21 cellular contexts compared by ENCODE assay signal in the genomic region with DNA sequence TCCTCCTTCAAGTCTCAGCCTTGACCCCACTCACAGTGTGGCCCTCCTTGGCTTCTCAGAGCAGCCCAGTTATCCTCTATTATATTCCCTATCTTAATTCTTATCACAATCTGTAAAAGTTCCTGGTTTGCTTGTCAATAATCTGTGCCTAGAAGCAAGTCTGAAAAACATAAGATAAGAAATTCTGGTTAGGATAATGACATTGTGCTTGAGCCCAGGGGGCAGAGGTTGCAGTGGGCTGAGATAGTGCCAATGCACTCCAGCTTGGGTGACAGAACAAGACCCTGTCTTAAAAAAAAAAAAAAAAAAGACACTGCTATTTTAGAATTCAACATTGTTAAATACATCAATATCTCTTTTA.
"Had no signal": no experiment of that assay in that cellular context is flagged by ENCODE, and none has a peak within 500 bp of the region (broad histone marks: within the 10 kb centered on the region; RNA-seq: fewer than 3 reads in every experiment).

No MANE protein-coding gene starts in this region.

- H3K27me3 Mint-ChIP-seq: activated CD8-positive, alpha-beta memory T cell treated with anti-CD3 and anti-CD28 coated beads, Interleukin-2, amount 10 ng/mL, durations not matched to agents 7 days and 5 days; activated naive CD4-positive, alpha-beta T cell treated with anti-CD3 and anti-CD28 coated beads, Interleukin-2, amount 50 U/mL, for 24 hours; activated T-cell treated with anti-CD3 and anti-CD28 coated beads, Interleukin-2, amount 50 U/mL, for 24 hours; T-cell had no signal

- H3K4me3 ChIP-seq: dorsolateral prefrontal cortex, lower lobe of right lung, prostate gland, suprapubic skin, upper lobe of left lung had no signal

- H3K4me1 ChIP-seq: prostate gland had no signal

- H3K36me3 ChIP-seq: brain microvascular endothelial cell, lower lobe of right lung, prostate gland, suprapubic skin, upper lobe of left lung had no signal

- H3K27ac Mint-ChIP-seq: activated CD8-positive, alpha-beta memory T cell treated with anti-CD3 and anti-CD28 coated beads, Interleukin-2, amount 10 ng/mL, durations not matched to agents 7 days and 5 days; activated naive CD4-positive, alpha-beta T cell treated with anti-CD3 and anti-CD28 coated beads, Interleukin-2, amount 50 U/mL, for 24 hours; activated T-cell treated with anti-CD3 and anti-CD28 coated beads, Interleukin-2, amount 50 U/mL, for 24 hours; natural killer cell; T-cell had no signal

- H3K27ac ChIP-seq: brain microvascular endothelial cell, dorsolateral prefrontal cortex, lower lobe of right lung, prostate gland, suprapubic skin had no signal

- H3K27me3 ChIP-seq: brain microvascular endothelial cell, dorsolateral prefrontal cortex, suprapubic skin, upper lobe of left lung had no signal

- DNase-seq: activated CD4-positive, alpha-beta T cell treated with anti-CD3 and anti-CD28 coated beads, Interleukin-2, amount 50 U/mL, for 1 hour; activated CD4-positive, CD25-positive, alpha-beta regulatory T cell; activated CD8-positive, alpha-beta memory T cell treated with anti-CD3 and anti-CD28 coated beads, Interleukin-2, amount 10 ng/mL, durations not matched to agents 7 days and 5 days; activated effector memory CD4-positive, alpha-beta T cell treated with Interleukin-2 at 50 U/mL for 16 hours; activated T-cell treated with anti-CD3 and anti-CD28 coated beads, Interleukin-2, amount 50 U/mL, for 24 hours; brain microvascular endothelial cell; dorsolateral prefrontal cortex; hypothalamus; lower lobe of right lung; natural killer cell; nucleus accumbens; stimulated activated CD4-positive, alpha-beta T cell treated with anti-CD3 and anti-CD28 coated beads, Interleukin-12 subunit alpha, Interleukin-12 subunit beta, amount 100 ng/mL, for 4 hours; stimulated activated naive CD8-positive, alpha-beta T cell treated with anti-CD3 and anti-CD28 coated beads, Interleukin-15, Interleukin-2, amounts not matched to agents 100 U/mL and 50 U/mL, for 24 hours; T-cell; T1000; upper lobe of left lung had no signal

- H3K9me3 Mint-ChIP-seq: activated naive CD4-positive, alpha-beta T cell treated with anti-CD3 and anti-CD28 coated beads, Interleukin-2, amount 50 U/mL, for 24 hours; natural killer cell had no signal

- H3K4me3 Mint-ChIP-seq: activated CD8-positive, alpha-beta memory T cell treated with anti-CD3 and anti-CD28 coated beads, Interleukin-2, amount 10 ng/mL, durations not matched to agents 7 days and 5 days; activated naive CD4-positive, alpha-beta T cell treated with anti-CD3 and anti-CD28 coated beads, Interleukin-2, amount 50 U/mL, for 24 hours; activated T-cell treated with anti-CD3 and anti-CD28 coated beads, Interleukin-2, amount 50 U/mL, for 24 hours; natural killer cell; T-cell had no signal

- H3K9me3 ChIP-seq: lower lobe of right lung, prostate gland, suprapubic skin, upper lobe of left lung had no signal

- ATAC-seq: activated CD8-positive, alpha-beta memory T cell treated with anti-CD3 and anti-CD28 coated beads, Interleukin-2, amount 10 ng/mL, durations not matched to agents 7 days and 5 days; esophagus mucosa; lower lobe of right lung; natural killer cell; sciatic nerve; stimulated activated naive CD8-positive, alpha-beta T cell treated with anti-CD3 and anti-CD28 coated beads, Interleukin-15, Interleukin-2, amounts not matched to agents 100 U/mL and 50 U/mL, for 24 hours; T-cell had no signal

- H3K36me3 Mint-ChIP-seq: natural killer cell had no signal
